In the genomic region with DNA sequence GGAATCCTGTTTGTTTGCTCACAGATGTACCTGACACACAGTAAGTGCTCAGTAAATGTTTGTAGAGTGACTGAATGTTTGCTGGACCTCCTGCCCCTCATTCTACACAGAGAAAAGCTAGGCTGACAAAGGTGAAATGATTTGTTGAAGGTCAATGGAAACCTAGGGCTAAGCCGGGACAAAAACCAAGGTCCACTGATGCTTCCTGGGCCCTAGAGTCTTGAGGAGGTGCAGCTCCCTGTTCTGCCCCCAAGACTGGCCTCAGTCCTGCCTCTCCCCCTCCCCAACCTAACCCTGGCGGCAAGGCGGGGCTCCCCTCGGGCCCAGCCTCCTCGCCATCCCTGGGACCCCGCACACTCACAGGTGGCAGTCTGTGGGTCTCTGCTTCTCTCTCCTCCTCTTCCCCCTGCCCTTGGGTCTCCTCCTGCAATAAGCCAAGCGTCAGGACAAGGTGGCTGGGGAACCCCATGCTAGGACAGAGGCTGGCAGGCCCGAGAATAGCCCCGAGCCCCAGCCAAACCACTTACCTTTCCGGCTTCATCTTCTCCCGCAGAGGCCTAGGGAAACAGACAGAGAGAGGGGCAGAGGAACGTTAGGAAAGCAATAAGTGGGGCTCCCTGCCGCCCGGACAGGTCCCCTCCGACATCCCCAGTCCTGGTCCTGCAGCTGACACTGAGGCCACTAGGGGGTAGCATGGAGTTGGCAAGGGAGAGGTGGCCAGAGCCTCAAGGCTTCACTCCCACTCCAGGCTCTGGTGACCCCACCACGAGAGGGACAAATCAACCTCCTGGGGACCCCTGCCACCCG, we compare ENCODE assay signal across 8 cellular contexts. TPM values are rescaled to one million over a fixed set of nuclear protein-coding genes. Genes with fewer than 3 reads are reported as not detected.
DNase-seq lines count a peak whose midpoint lies in the region; ATAC-seq and TF ChIP-seq lines count a peak whose summit lies in the region.

No MANE protein-coding gene starts in this region.

- no peaks in the 10 kb centered on the region for H4K20me1 ChIP-seq in OCI-LY3 (ENCODE audit: insufficient read depth, low read length)

- H3K9ac ChIP-seq in OCI-LY3 (ENCODE audit: low read length): peak overlapping the region; percentile 13; the same call in 1 of the 2 replicates

- H3K4me2 ChIP-seq in OCI-LY3 (ENCODE audit: low read length): peak overlapping the region; percentile 73

- H3K4me1 Mint-ChIP-seq in naive thymus-derived CD8-positive, alpha-beta T cell: peaks cover 10 to 32% (median 32%) of the 10 kb centered on the region in 4 donors

- H3K27ac ChIP-seq in OCI-LY3 (ENCODE audit: low read length): no peak overlapping the region

- peaks cover 0 to 6% (median 0%) of the 10 kb centered on the region in 5 donors for H3K27me3 Mint-ChIP-seq in naive thymus-derived CD8-positive, alpha-beta T cell

- no peak overlapping the region; the same call in 1 of the 2 replicates for H2AFZ ChIP-seq in OCI-LY3 (ENCODE audit: low read depth, low read length)

- peak; percentile 74 to 75 for ATAC-seq in naive thymus-derived CD8-positive, alpha-beta T cell
- no peak for ATAC-seq in GM21825 (IDR thresholded peaks at IDR 0.05; ENCODE audit: unreplicated experiment)

- H3K36me3 ChIP-seq in OCI-LY3 (replicated peaks; ENCODE audit: low read depth, low read length): no peaks in the 10 kb centered on the region

- POLR2A ChIA-PET in naive thymus-derived CD8-positive, alpha-beta T cell (lab: Charles Lee): no interaction called here

- H3K79me2 ChIP-seq in OCI-LY3 (ENCODE audit: low read length): no peaks in the 10 kb centered on the region

- peak; percentile 86 for TF ChIP-seq CTCF in OCI-LY3 (IDR thresholded peaks at IDR 0.05; ENCODE audit: low read depth, low read length)
- peak; percentile 93 for TF ChIP-seq CTCF in epithelial cell of proximal tubule (conservative IDR thresholded peaks at IDR 0.05; ENCODE audit: low read depth, low read length)

- H3K27me3 ChIP-seq in OCI-LY3 (ENCODE audit: low read depth, low read length): no peaks in the 10 kb centered on the region

- H3K4me1 ChIP-seq in OCI-LY3 (ENCODE audit: low read length): peaks cover 39% of the 10 kb centered on the region

- peak; percentile 78 for DNase-seq in DMS53 treated with DMSO at 0.1 percent for 48 hours (lab: John Stamatoyannopoulos, UW; ENCODE audit: unreplicated experiment)
- DNase-seq in HK-2 (ENCODE audit: unreplicated experiment): peak; percentile 70
- DNase-seq in activated T-cell treated with anti-CD3 and anti-CD28 coated beads for 1 hour (ENCODE audit: low read depth): peak; percentile 69
- no peak for DNase-seq in epithelial cell of proximal tubule (ENCODE audit: low read depth)
- DNase-seq in naive thymus-derived CD8-positive, alpha-beta T cell: peak; percentile 51 to 88 (median 68)
- peak in 5 of 6 experiments; percentile 44 to 65 (median 61) for DNase-seq in stimulated activated naive CD4-positive, alpha-beta T cell (lab: John Stamatoyannopoulos, UW)

- H3K36me3 Mint-ChIP-seq in naive thymus-derived CD8-positive, alpha-beta T cell: no peaks in the 10 kb centered on the region

- peak overlapping the region in 9 of 10 donors; percentile 31 to 92 (median 71) for H3K27ac Mint-ChIP-seq in naive thymus-derived CD8-positive, alpha-beta T cell

- no peaks in the 10 kb centered on the region for H3K9me3 Mint-ChIP-seq in naive thymus-derived CD8-positive, alpha-beta T cell

- H3K4me3 Mint-ChIP-seq in naive thymus-derived CD8-positive, alpha-beta T cell: peak overlapping the region in 6 of 10 donors; percentile 6 to 64 (median 34)

- H3K4me3 ChIP-seq in OCI-LY3 (ENCODE audit: low read length) (peak overlapping the region; percentile 49), epithelial cell of proximal tubule (ENCODE audit: low read depth, low read length) (no peak overlapping the region)

- H3K9me3 ChIP-seq in OCI-LY3 (ENCODE audit: insufficient read depth, low read length): no peaks in the 10 kb centered on the region

RNA-seq across cellular contexts. Expression of gene PGF, which starts 9.3 kb away (rescaled TPM):
- total RNA-seq in epithelial cell of proximal tubule: 6.1 and 7.0 TPM in 2 replicates
- not detected for total RNA-seq in naive thymus-derived CD8-positive, alpha-beta T cell
- polyA plus RNA-seq in naive thymus-derived CD8-positive, alpha-beta T cell: under 1 TPM in 1 of 3 donors, not detected in 2; 0.13 TPM

RNA-seq across cellular contexts. Expression of gene RPS6KL1, which starts 23.0 kb away (rescaled TPM):
- 18.7 and 21.3 TPM in 2 replicates for total RNA-seq in epithelial cell of proximal tubule
- total RNA-seq in naive thymus-derived CD8-positive, alpha-beta T cell: 1 to 10 TPM; 3.8 to 6.4 TPM
- polyA plus RNA-seq in naive thymus-derived CD8-positive, alpha-beta T cell: 1 to 10 TPM in 2 of 3 donors, under 1 TPM in 1; 0.50 to 3.6 (median 1.7) TPM

RNA-seq across cellular contexts. Expression of gene EIF2B2, which starts 56.7 kb away (rescaled TPM):
- total RNA-seq in epithelial cell of proximal tubule: 52.5 and 73.9 TPM in 2 replicates
- 10 to 100 TPM; 28.7 to 36.7 TPM for total RNA-seq in naive thymus-derived CD8-positive, alpha-beta T cell
- polyA plus RNA-seq in naive thymus-derived CD8-positive, alpha-beta T cell: 10 to 100 TPM; 14.1 to 26.7 (median 17.5) TPM
